Comparison of ENCODE assay signal across 15 cellular contexts in the genomic region with DNA sequence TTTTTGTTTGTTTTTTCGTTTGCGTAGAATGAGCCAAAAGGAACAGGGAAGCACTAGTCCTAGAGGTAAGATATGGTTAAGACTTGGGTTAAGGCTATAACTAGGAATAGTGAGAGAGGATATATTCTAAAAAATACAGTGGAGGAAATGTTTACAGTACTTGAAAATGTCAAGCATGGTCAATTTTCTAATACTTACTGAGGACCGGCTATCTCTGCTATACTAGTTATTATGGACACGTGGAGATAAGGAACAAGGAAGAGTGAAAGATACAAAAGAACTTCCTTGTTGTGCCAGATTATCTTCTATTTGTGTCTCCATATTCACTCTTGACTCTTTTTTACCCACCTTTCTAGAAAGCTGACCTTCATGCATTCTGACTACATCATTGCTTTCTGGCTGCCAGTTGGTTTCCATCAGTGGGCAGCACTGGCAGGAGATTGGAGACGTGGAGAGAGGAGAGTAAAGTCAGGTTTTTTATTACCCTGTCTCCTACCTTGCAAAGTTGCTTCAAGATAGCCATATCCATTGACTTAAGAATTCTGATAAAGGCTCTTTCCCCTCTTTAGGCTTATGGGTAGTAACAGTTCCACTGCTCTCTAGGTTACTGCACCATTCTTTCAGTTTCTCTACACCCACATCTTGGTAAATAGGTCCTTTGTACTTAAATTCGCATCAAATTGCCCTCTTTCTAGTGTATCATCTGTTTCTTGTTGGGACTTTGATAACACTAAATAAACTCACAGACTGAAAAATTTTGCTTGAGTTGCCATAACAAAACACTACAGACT.
"Had no signal": no experiment of that assay in that cellular context is flagged by ENCODE, and none has a peak within 500 bp of the region (broad histone marks: within the 10 kb centered on the region; RNA-seq: fewer than 3 reads in every experiment).

No MANE protein-coding gene starts in this region.

- DNase-seq: esophagus squamous epithelium, foreskin fibroblast, glutamatergic neuron, nucleus accumbens, right cardiac atrium, Right ventricle myocardium superior, SK-N-SH, small intestine had no signal

- H3K4me3 Mint-ChIP-seq: natural killer cell treated with Interleukin-12 subunit alpha and Interleukin-12 subunit beta and Interleukin-15 and Interleukin-18, amount 100 ng/mL, for 72 hours; T-helper 1 cell treated with Interleukin-12 subunit alpha and Interleukin-12 subunit beta and Interleukin-4 antibody, amounts not matched to agents 30 μg/mL and 1 μg/mL, for 36 hours; type B pancreatic cell had no signal

- H3K27me3 Mint-ChIP-seq: natural killer cell treated with Interleukin-12 subunit alpha and Interleukin-12 subunit beta and Interleukin-15 and Interleukin-18, amount 100 ng/mL, for 72 hours; progenitor cell of endocrine pancreas; type B pancreatic cell had no signal

- H3K27ac Mint-ChIP-seq: progenitor cell of endocrine pancreas; T-helper 1 cell treated with Interleukin-12 subunit alpha and Interleukin-12 subunit beta and Interleukin-4 antibody, amounts not matched to agents 30 μg/mL and 1 μg/mL, for 36 hours; type B pancreatic cell had no signal

- ATAC-seq: left lobe of liver; natural killer cell treated with Interleukin-12 subunit alpha and Interleukin-12 subunit beta and Interleukin-15 and Interleukin-18, amount 100 ng/mL, for 72 hours; right cardiac atrium had no signal

- FAIRE-seq: astrocyte, colon, small intestine had no signal
